ENCODE assay signal across 12 cellular contexts in the genomic region with DNA sequence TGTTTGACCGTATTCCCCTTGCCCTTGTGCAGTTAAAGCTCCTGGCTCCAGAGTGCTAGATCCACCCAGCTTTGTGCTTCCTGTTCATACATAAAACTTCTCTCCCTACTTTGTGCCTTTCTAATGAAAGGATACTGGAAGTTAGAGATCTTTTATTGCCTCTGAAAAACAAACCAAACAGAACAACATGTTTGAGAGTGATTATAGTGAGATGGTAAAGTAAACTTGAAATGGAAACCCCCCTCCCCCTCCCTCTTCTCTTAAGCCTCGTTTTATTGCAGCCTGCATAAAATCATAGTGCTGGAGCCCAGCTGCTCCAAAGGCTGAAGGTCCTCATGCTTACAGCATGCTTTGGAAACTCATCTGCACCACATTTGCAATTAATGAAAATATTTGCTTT.
DNase-seq lines count a peak whose midpoint lies in the region; ATAC-seq and TF ChIP-seq lines count a peak whose summit lies in the region.
"Had no signal": no experiment of that assay in that cellular context is flagged by ENCODE, and none has a peak within 500 bp of the region (broad histone marks: within the 10 kb centered on the region; RNA-seq: fewer than 3 reads in every experiment).

No MANE protein-coding gene starts in this region.

- no peak overlapping the region for H2BK5ac ChIP-seq in mesenchymal stem cell (ENCODE audit: low read depth, low read length, poor library complexity, severe bottlenecking)

- H3K4me2 ChIP-seq in mesenchymal stem cell (ENCODE audit: low read length, poor library complexity, severe bottlenecking): no peak overlapping the region

- H3K79me1 ChIP-seq in mesenchymal stem cell (replicated peaks; ENCODE audit: low read length, poor library complexity, severe bottlenecking): peaks cover 19% of the 10 kb centered on the region

- no peak for TF ChIP-seq POLR2A in vagina (IDR thresholded peaks at IDR 0.05)

- CTCF ChIA-PET in WTC11 (lab: Charles Lee): interaction anchor here (2.8 kb wide), 1 partner anchor 25 kb away, joined by 17 read pairs; no protein-coding TSS in a partner anchor

- no peaks in the 10 kb centered on the region for H3K27me3 ChIP-seq in heart right ventricle
- no peaks in the 10 kb centered on the region for H3K27me3 ChIP-seq in mesenchymal stem cell (ENCODE audit: control insufficient read depth in 1 of 2, insufficient read depth in 1 of 2, low read length in 2 of 2)
- H3K27me3 ChIP-seq in vagina: no peaks in the 10 kb centered on the region

- no peak overlapping the region for H4K91ac ChIP-seq in mesenchymal stem cell (ENCODE audit: low read length)

- H3K36me3 ChIP-seq in heart right ventricle (peaks cover 0 to 13% (median 0%) of the 10 kb centered on the region in 9 donors), mesenchymal stem cell (ENCODE audit: control insufficient read depth in 1 of 2, insufficient read depth in 2 of 2, low read depth in 1 of 2, low read length in 2 of 2) (peaks cover 6 to 7% of the 10 kb centered on the region in 2 experiments), vagina (no peaks in the 10 kb centered on the region)

- peak overlapping the region in 9 of 10 donors; percentile 15 to 89 (median 73) for H3K27ac ChIP-seq in heart right ventricle
- H3K27ac ChIP-seq in mesenchymal stem cell (ENCODE audit: low read length, poor library complexity, severe bottlenecking): no peak overlapping the region
- H3K27ac ChIP-seq in vagina: peak overlapping the region; percentile 89

- no peak overlapping the region for H3K14ac ChIP-seq in mesenchymal stem cell (ENCODE audit: low read length in 2 of 2)

- H3K9me3 Mint-ChIP-seq in WTC11: peaks cover 15% of the 10 kb centered on the region

- H3K18ac ChIP-seq in mesenchymal stem cell (ENCODE audit: low read depth in 1 of 2, low read length in 2 of 2): no peak overlapping the region

- 4 to 16% methylated on average over 2 of the region's 2 CpGs for WGBS in heart right ventricle, 2 donors
- WGBS in mesenchymal stem cell: 9% methylated on average over 2 of the region's 2 CpGs

- H3K4me1 ChIP-seq in heart right ventricle (peaks cover 37 to 99% (median 87%) of the 10 kb centered on the region in 9 donors), mesenchymal stem cell (ENCODE audit: control insufficient read depth, insufficient read depth, low read depth, low read length) (peaks cover 22% of the 10 kb centered on the region), vagina (peaks cover 85% of the 10 kb centered on the region)

- ATAC-seq in heart right ventricle: no peak
- ATAC-seq in WTC11: no peak
- ATAC-seq in GM19328 (IDR thresholded peaks at IDR 0.05; ENCODE audit: unreplicated experiment): no peak
- ATAC-seq: stimulated activated naive B cell treated with anti-CD40 and anti-IgM and Interleukin-4, amounts not matched to agents 10 μg/mL and 1 μg/mL and 100 μg/mL, for 72 hours had no signal

- no peak overlapping the region for H2AFZ ChIP-seq in mesenchymal stem cell (ENCODE audit: low read depth, low read length)

- H3K4me3 ChIP-seq in heart right ventricle: no peak overlapping the region
- H3K4me3 ChIP-seq in mesenchymal stem cell (ENCODE audit: insufficient read depth in 1 of 2, low read depth in 1 of 2, low read length in 2 of 2): no peak overlapping the region
- H3K4me3 ChIP-seq in vagina: no peak overlapping the region

- peak overlapping the region; percentile 0 for H2BK120ac ChIP-seq in mesenchymal stem cell (ENCODE audit: low read depth, low read length)

- peaks cover 2% of the 10 kb centered on the region for H3K4me1 Mint-ChIP-seq in WTC11

- peak overlapping the region; percentile 20; the same call in 1 of the 2 replicates for H3K27ac Mint-ChIP-seq in WTC11
- H3K27ac Mint-ChIP-seq: stimulated activated naive B cell treated with anti-CD40 and anti-IgM and Interleukin-4, amounts not matched to agents 10 μg/mL and 1 μg/mL and 100 μg/mL, for 72 hours had no signal

- no peak overlapping the region for H3K23ac ChIP-seq in mesenchymal stem cell (ENCODE audit: low read length in 2 of 2)

- no peak overlapping the region for H4K8ac ChIP-seq in mesenchymal stem cell (ENCODE audit: low read length)

- no peak overlapping the region for H2BK15ac ChIP-seq in mesenchymal stem cell (ENCODE audit: low read depth, poor library complexity, severe bottlenecking)

- H3K36me3 Mint-ChIP-seq in WTC11: peaks cover 16% of the 10 kb centered on the region

- intact Hi-C loops in heart right ventricle (cut with DNase I) (no loop called here), cardiac septum (cut with DNase I) (loop anchor here (5.0 kb wide), 1 partner anchor 126 kb away; the partner anchor contains the start of gene TANC1), vagina (cut with DNase I) (no loop called here)

- no peaks in the 10 kb centered on the region for H3K27me3 Mint-ChIP-seq in WTC11 (ENCODE audit: low read depth)
- H3K27me3 Mint-ChIP-seq: stimulated activated naive B cell treated with anti-CD40 and anti-IgM and Interleukin-4, amounts not matched to agents 10 μg/mL and 1 μg/mL and 100 μg/mL, for 72 hours had no signal

- no peak overlapping the region for H2AK5ac ChIP-seq in mesenchymal stem cell (ENCODE audit: low read length, severe bottlenecking)

- H3K4me3 Mint-ChIP-seq in WTC11: no peak overlapping the region
- H3K4me3 Mint-ChIP-seq: stimulated activated naive B cell treated with anti-CD40 and anti-IgM and Interleukin-4, amounts not matched to agents 10 μg/mL and 1 μg/mL and 100 μg/mL, for 72 hours had no signal

- no peak for DNase-seq in heart right ventricle
- DNase-seq in cardiac septum (ENCODE audit: low spot score): no peak
- DNase-seq in WTC11 (ENCODE audit: low spot score): no peak
- DNase-seq in mesenchymal stem cell: peak; percentile 53
- no peak for DNase-seq in vagina (ENCODE audit: extremely low spot score in 2 of 2)
- DNase-seq in HCEC 1CT: no peak
- no peak for DNase-seq in COR-L47 (lab: John Stamatoyannopoulos, UW)
- DNase-seq: head of caudate nucleus; MV-4-11; stimulated activated naive B cell treated with anti-CD40 and anti-IgM and Interleukin-4, amounts not matched to agents 10 μg/mL and 1 μg/mL and 100 μg/mL, for 72 hours; T1000 had no signal

- peaks cover 0 to 13% (median 4%) of the 10 kb centered on the region in 11 donors for H3K9me3 ChIP-seq in heart right ventricle
- peaks cover 20% of the 10 kb centered on the region for H3K9me3 ChIP-seq in mesenchymal stem cell (ENCODE audit: control insufficient read depth, low read length)
- H3K9me3 ChIP-seq in vagina: no peaks in the 10 kb centered on the region

- POLR2A ChIA-PET in WTC11 (lab: Charles Lee): no interaction called here

- no peak overlapping the region for H2BK12ac ChIP-seq in mesenchymal stem cell (ENCODE audit: low read length in 2 of 2)

- no peak overlapping the region for H3K4ac ChIP-seq in mesenchymal stem cell (ENCODE audit: low read depth in 1 of 2, low read length in 2 of 2)

- TF ChIP-seq CTCF in heart right ventricle (IDR thresholded peaks at IDR 0.05): no peak
- no peak for TF ChIP-seq CTCF in WTC11 (IDR thresholded peaks at IDR 0.05)
- no peak for TF ChIP-seq CTCF in vagina (IDR thresholded peaks at IDR 0.05)

- H3K9ac ChIP-seq in mesenchymal stem cell (ENCODE audit: low read length): no peak overlapping the region

TF ChIP-seq in WTC11, 78 proteins besides CTCF, POLR2A, EP300 and RAD21 (continues in another document):
- no peak for TF ChIP-seq GRHL2 (CRISPR knock-in tag; IDR thresholded peaks at IDR 0.05; ENCODE audit: insufficient replicate concordance, severe bottlenecking)
- no peak for TF ChIP-seq SMAD4 (CRISPR knock-in tag; IDR thresholded peaks at IDR 0.05)
- no peak for TF ChIP-seq NFE2L1 (CRISPR knock-in tag; IDR thresholded peaks at IDR 0.05)
- TF ChIP-seq, protein P1, sequence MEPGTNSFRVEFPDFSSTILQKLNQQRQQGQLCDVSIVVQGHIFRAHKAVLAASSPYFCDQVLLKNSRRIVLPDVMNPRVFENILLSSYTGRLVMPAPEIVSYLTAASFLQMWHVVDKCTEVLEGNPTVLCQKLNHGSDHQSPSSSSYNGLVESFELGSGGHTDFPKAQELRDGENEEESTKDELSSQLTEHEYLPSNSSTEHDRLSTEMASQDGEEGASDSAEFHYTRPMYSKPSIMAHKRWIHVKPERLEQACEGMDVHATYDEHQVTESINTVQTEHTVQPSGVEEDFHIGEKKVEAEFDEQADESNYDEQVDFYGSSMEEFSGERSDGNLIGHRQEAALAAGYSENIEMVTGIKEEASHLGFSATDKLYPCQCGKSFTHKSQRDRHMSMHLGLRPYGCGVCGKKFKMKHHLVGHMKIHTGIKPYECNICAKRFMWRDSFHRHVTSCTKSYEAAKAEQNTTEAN (CRISPR knock-in tag; IDR thresholded peaks at IDR 0.05): no peak
- no peak for TF ChIP-seq SMAD3 (CRISPR knock-in tag; IDR thresholded peaks at IDR 0.05; ENCODE audit: borderline replicate concordance)
- TF ChIP-seq, protein P2, sequence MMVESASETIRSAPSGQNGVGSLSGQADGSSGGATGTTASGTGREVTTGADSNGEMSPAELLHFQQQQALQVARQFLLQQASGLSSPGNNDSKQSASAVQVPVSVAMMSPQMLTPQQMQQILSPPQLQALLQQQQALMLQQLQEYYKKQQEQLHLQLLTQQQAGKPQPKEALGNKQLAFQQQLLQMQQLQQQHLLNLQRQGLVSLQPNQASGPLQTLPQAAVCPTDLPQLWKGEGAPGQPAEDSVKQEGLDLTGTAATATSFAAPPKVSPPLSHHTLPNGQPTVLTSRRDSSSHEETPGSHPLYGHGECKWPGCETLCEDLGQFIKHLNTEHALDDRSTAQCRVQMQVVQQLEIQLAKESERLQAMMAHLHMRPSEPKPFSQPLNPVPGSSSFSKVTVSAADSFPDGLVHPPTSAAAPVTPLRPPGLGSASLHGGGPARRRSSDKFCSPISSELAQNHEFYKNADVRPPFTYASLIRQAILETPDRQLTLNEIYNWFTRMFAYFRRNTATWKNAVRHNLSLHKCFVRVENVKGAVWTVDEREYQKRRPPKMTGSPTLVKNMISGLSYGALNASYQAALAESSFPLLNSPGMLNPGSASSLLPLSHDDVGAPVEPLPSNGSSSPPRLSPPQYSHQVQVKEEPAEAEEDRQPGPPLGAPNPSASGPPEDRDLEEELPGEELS (CRISPR knock-in tag; IDR thresholded peaks at IDR 0.05): no peak
- TF ChIP-seq ZNF671 (CRISPR knock-in tag; IDR thresholded peaks at IDR 0.05): no peak
- TF ChIP-seq E2F5 (CRISPR knock-in tag; IDR thresholded peaks at IDR 0.05): no peak
- no peak for TF ChIP-seq ZMAT4 (CRISPR knock-in tag; IDR thresholded peaks at IDR 0.05)
